1 cellular context compared by ENCODE assay signal in genomic region chr1:234963180-234963903, GRCh38.
A peak's percentile ranks its signal among the peaks of the same experiment; 100 is the strongest.
TF ChIP-seq lines count a peak whose summit lies in the region.

No MANE protein-coding gene starts in this region.

TF ChIP-seq in HepG2, 621 proteins besides CTCF, POLR2A, EP300 and RAD21 (continued from another document and continues in another):
- TF ChIP-seq ATF3 (CRISPR knock-in tag; IDR thresholded peaks at IDR 0.05) (peak; percentile 24; the same call in 1 of the 2 replicates), SETDB1 (CRISPR knock-in tag; IDR thresholded peaks at IDR 0.05; ENCODE audit: borderline replicate concordance) (no peak), ZBTB7B (CRISPR knock-in tag; IDR thresholded peaks at IDR 0.05) (0 out of 2 replicates have a peak, but pooled peaks have one; percentile 53), NCOA1 (CRISPR knock-in tag; IDR thresholded peaks at IDR 0.05) (no peak), ZFP62 (CRISPR knock-in tag; IDR thresholded peaks at IDR 0.05) (0 out of 2 replicates have a peak, but pooled peaks have one; percentile 50), NFYB (CRISPR knock-in tag; IDR thresholded peaks at IDR 0.05) (0 out of 2 replicates have a peak, but pooled peaks have one; percentile 24), MEIS2 (CRISPR knock-in tag; IDR thresholded peaks at IDR 0.05) (peak; percentile 82), SKIL (CRISPR knock-in tag; IDR thresholded peaks at IDR 0.05; ENCODE audit: borderline replicate concordance) (peak; percentile 76; the same call in 1 of the 2 replicates), HIC2 (CRISPR knock-in tag; IDR thresholded peaks at IDR 0.05; ENCODE audit: low read depth) (peak; percentile 54; the same call in 1 of the 2 replicates), TARDBP (CRISPR knock-in tag; IDR thresholded peaks at IDR 0.05) (peak; percentile 84), ZNF768 (CRISPR knock-in tag; IDR thresholded peaks at IDR 0.05) (no peak), ZNF512 (CRISPR knock-in tag; IDR thresholded peaks at IDR 0.05) (no peak), PRDM10 (CRISPR knock-in tag; IDR thresholded peaks at IDR 0.05; ENCODE audit: low read depth) (0 out of 2 replicates have a peak, but pooled peaks have one; percentile 5), ZNF580 (CRISPR knock-in tag; IDR thresholded peaks at IDR 0.05; ENCODE audit: borderline replicate concordance, low read depth) (no peak), ZBTB1 (CRISPR knock-in tag; IDR thresholded peaks at IDR 0.05; ENCODE audit: borderline replicate concordance) (no peak), FOXM1 (CRISPR knock-in tag; IDR thresholded peaks at IDR 0.05) (no peak), SMYD3 (CRISPR knock-in tag; IDR thresholded peaks at IDR 0.05) (0 out of 2 replicates have a peak, but pooled peaks have one; percentile 54), FOSL2 (CRISPR knock-in tag; IDR thresholded peaks at IDR 0.05) (peak; percentile 90), JUN (CRISPR knock-in tag; IDR thresholded peaks at IDR 0.05) (peak; percentile 89), TFDP2 (CRISPR knock-in tag; IDR thresholded peaks at IDR 0.05) (peak; percentile 49; the same call in 1 of the 2 replicates), NCOA5 (CRISPR knock-in tag; IDR thresholded peaks at IDR 0.05) (no peak), RARG (CRISPR knock-in tag; IDR thresholded peaks at IDR 0.05; ENCODE audit: low read depth) (no peak), ZBTB34 (CRISPR knock-in tag; IDR thresholded peaks at IDR 0.05) (peak; percentile 95), ZNF136 (CRISPR knock-in tag; IDR thresholded peaks at IDR 0.05; ENCODE audit: low read depth) (no peak; the same call in 1 of the 2 replicates), ZBTB49 (CRISPR knock-in tag; IDR thresholded peaks at IDR 0.05; ENCODE audit: borderline replicate concordance) (no peak), ELF3 (CRISPR knock-in tag; IDR thresholded peaks at IDR 0.05) (peak; percentile 98), ZNF10 (CRISPR knock-in tag; IDR thresholded peaks at IDR 0.05; ENCODE audit: borderline replicate concordance, low read depth) (no peak), DNMT3B (CRISPR knock-in tag; conservative IDR thresholded peaks at IDR 0.05) (no peak), ZFP1 (CRISPR knock-in tag; IDR thresholded peaks at IDR 0.05) (peak; percentile 25; the same call in 1 of the 2 replicates), E2F1 (CRISPR knock-in tag; IDR thresholded peaks at IDR 0.05) (0 out of 2 replicates have a peak, but pooled peaks have one; percentile 38), ZHX1 (CRISPR knock-in tag; IDR thresholded peaks at IDR 0.05; ENCODE audit: low read depth) (no peak), NAIF1 (CRISPR knock-in tag; IDR thresholded peaks at IDR 0.05; ENCODE audit: borderline replicate concordance) (0 out of 2 replicates have a peak, but pooled peaks have one; percentile 47), THAP11 (CRISPR knock-in tag; IDR thresholded peaks at IDR 0.05) (peak; percentile 65), STAT5B (CRISPR knock-in tag; IDR thresholded peaks at IDR 0.05) (no peak), TRAFD1 (CRISPR knock-in tag; IDR thresholded peaks at IDR 0.05; ENCODE audit: borderline replicate concordance) (no peak)
